In the genomic region with DNA sequence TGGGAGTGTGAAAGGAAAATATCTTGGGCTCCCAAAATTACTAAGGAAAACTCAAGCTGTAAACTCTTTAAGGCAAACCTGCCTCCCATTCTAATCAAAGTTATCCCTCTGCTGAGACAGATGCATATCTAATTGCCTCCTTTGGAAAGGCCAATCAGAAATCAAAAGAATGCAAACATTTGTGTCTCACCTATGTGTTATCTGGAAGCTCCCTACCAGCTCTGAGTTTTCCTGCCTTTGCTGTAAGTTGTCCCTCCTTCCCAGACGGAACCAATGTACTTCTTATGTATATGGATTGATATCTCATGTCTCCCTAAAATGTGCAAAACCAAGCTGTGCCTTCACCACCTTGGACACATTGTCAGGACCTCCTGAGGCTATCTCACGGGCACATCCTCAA, we compare ENCODE assay signal across 1 cellular context.
TF ChIP-seq lines count a peak whose summit lies in the region.

No MANE protein-coding gene starts in this region.

TF ChIP-seq in SK-N-SH treated with all-trans-retinoic acid at 6 μM for 48 hours, 23 proteins besides CTCF, POLR2A, EP300 and RAD21 (continued from another document):
- TF ChIP-seq, protein P1, sequence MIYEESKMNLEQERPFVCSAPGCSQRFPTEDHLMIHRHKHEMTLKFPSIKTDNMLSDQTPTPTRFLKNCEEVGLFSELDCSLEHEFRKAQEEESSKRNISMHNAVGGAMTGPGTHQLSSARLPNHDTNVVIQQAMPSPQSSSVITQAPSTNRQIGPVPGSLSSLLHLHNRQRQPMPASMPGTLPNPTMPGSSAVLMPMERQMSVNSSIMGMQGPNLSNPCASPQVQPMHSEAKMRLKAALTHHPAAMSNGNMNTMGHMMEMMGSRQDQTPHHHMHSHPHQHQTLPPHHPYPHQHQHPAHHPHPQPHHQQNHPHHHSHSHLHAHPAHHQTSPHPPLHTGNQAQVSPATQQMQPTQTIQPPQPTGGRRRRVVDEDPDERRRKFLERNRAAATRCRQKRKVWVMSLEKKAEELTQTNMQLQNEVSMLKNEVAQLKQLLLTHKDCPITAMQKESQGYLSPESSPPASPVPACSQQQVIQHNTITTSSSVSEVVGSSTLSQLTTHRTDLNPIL (CRISPR knock-in tag; IDR thresholded peaks at IDR 0.05; ENCODE audit: low read depth), result no peak
- TF ChIP-seq ZFP30 (CRISPR knock-in tag; IDR thresholded peaks at IDR 0.05) (no peak), BACH2 (CRISPR knock-in tag; IDR thresholded peaks at IDR 0.05; ENCODE audit: borderline replicate concordance) (no peak), ESRRG (CRISPR knock-in tag; IDR thresholded peaks at IDR 0.05) (no peak), ZC3H10 (CRISPR knock-in tag; IDR thresholded peaks at IDR 0.05) (no peak), TCF4 (CRISPR knock-in tag; IDR thresholded peaks at IDR 0.05; ENCODE audit: borderline replicate concordance) (no peak), GLIS3 (CRISPR knock-in tag; IDR thresholded peaks at IDR 0.05) (no peak), ZNF565 (CRISPR knock-in tag; conservative IDR thresholded peaks at IDR 0.05; ENCODE audit: low read depth) (no peak), ZNF8 (CRISPR knock-in tag; IDR thresholded peaks at IDR 0.05) (no peak)
- TF ChIP-seq, protein P2, sequence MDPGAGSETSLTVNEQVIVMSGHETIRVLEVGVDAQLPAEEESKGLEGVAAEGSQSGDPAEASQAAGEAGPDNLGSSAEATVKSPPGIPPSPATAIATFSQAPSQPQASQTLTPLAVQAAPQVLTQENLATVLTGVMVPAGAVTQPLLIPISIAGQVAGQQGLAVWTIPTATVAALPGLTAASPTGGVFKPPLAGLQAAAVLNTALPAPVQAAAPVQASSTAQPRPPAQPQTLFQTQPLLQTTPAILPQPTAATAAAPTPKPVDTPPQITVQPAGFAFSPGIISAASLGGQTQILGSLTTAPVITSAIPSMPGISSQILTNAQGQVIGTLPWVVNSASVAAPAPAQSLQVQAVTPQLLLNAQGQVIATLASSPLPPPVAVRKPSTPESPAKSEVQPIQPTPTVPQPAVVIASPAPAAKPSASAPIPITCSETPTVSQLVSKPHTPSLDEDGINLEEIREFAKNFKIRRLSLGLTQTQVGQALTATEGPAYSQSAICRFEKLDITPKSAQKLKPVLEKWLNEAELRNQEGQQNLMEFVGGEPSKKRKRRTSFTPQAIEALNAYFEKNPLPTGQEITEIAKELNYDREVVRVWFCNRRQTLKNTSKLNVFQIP (CRISPR knock-in tag; IDR thresholded peaks at IDR 0.05; ENCODE audit: borderline replicate concordance, low read depth), result no peak
